ENCODE assay signal across 8 cellular contexts in genomic region chr1:166875302-166875733, GRCh38. TPM values are rescaled to one million over a fixed set of nuclear protein-coding genes. Genes with fewer than 3 reads are reported as not detected.
DNase-seq lines count a peak whose midpoint lies in the region; ATAC-seq, FAIRE-seq and TF ChIP-seq lines count a peak whose summit lies in the region.

No MANE protein-coding gene starts in this region.

- intact Hi-C loops in Panc1 (cut with micrococcal nuclease; ENCODE audit: unreplicated experiment) (no loop called here), pancreas (cut with DNase I) (no loop called here)

- ATAC-seq in Panc1: no peak
- no peak for ATAC-seq in pancreas
- ATAC-seq in GM21528 (IDR thresholded peaks at IDR 0.05; ENCODE audit: low FRiP score, unreplicated experiment): no peak
- no peak for ATAC-seq in HG03135 (IDR thresholded peaks at IDR 0.05; ENCODE audit: unreplicated experiment)
- no peak for ATAC-seq in GM21529 (IDR thresholded peaks at IDR 0.05; ENCODE audit: unreplicated experiment)

- H3K27ac ChIP-seq in Panc1 (ENCODE audit: low read length) (peak overlapping the region; percentile 69), pancreas (peak overlapping the region; percentile 91 to 96 (median 92))

- 26 to 28% methylated on average over 8 of the region's 8 CpGs for WGBS in pancreas, 2 donors

- H3K27me3 ChIP-seq in Panc1 (ENCODE audit: control insufficient read depth, insufficient read depth, low read length) (no peaks in the 10 kb centered on the region), pancreas (no peaks in the 10 kb centered on the region)

- CTCF ChIA-PET in Panc1 (lab: Charles Lee): no interaction called here

- H3K4me1 ChIP-seq in ES-I3 (ENCODE audit: insufficient read depth, low read length) (peaks cover 3% of the 10 kb centered on the region; the same call in 1 of the 2 replicates), Panc1 (ENCODE audit: control insufficient read depth, insufficient read depth, low read length) (peaks cover 3% of the 10 kb centered on the region), pancreas (peaks cover 10 to 33% (median 15%) of the 10 kb centered on the region in 3 donors)

- peak overlapping the region; percentile 91 for H3K9ac ChIP-seq in ES-I3 (ENCODE audit: low read depth, low read length)

- H3K4me3 ChIP-seq in Panc1 (ENCODE audit: low read depth in 2 of 2, low read length in 2 of 2) (peak overlapping the region; percentile 81 to 88), epithelial cell of esophagus (ENCODE audit: low read length) (peak overlapping the region; percentile 59), pancreas (peak overlapping the region; percentile 78 to 97 (median 86))

- in situ Hi-C loops in Panc1 (cut with HindIII; ENCODE audit: low pct_unique_long_range_greater_than_20kb, low sequenced_read_pairs): no loop called here

- TF ChIP-seq CTCF in Panc1 (IDR thresholded peaks at IDR 0.05) (no peak), epithelial cell of esophagus (IDR thresholded peaks at IDR 0.05; ENCODE audit: insufficient read depth, low read depth, low read length, missing control alignments) (no peak), pancreas (IDR thresholded peaks at IDR 0.05) (no peak)

- DNase-seq in Panc1 (ENCODE audit: low read depth, low spot score) (peak; percentile 12), epithelial cell of esophagus (ENCODE audit: low read depth) (no peak), pancreas (no peak), Ammon's horn (ENCODE audit: low spot score) (no peak)

- POLR2A ChIA-PET in Panc1 (lab: Charles Lee): no interaction called here

- no peaks in the 10 kb centered on the region for H3K36me3 ChIP-seq in ES-I3 (ENCODE audit: insufficient read depth, low read length)
- H3K36me3 ChIP-seq in Panc1 (ENCODE audit: control insufficient read depth, insufficient read depth, low read length): no peaks in the 10 kb centered on the region
- no peaks in the 10 kb centered on the region for H3K36me3 ChIP-seq in pancreas

- no TSS peak for BruUV-seq in Panc1 (replicated peaks; lab: Mats Ljungman, UMichigan)

- H3K9me3 ChIP-seq in ES-I3 (ENCODE audit: control insufficient read depth, insufficient read depth, low read length): no peaks in the 10 kb centered on the region
- no peaks in the 10 kb centered on the region for H3K9me3 ChIP-seq in Panc1 (ENCODE audit: control insufficient read depth, insufficient read depth, low read depth, low read length)
- no peaks in the 10 kb centered on the region for H3K9me3 ChIP-seq in pancreas

- FAIRE-seq in pancreas (lab: Jason Lieb, UNC): no peak

RNA-seq across cellular contexts. Expression of gene TADA1, which starts 0.7 kb away (rescaled TPM):
- 12.3 TPM for total RNA-seq in Panc1 (2021; ENCODE audit: unreplicated experiment)
- polyA plus RNA-seq in Panc1 (2012; ENCODE audit: insufficient read length): 8.2 TPM
- 1 to 10 TPM; 2.8 to 6.2 (median 4.0) TPM for total RNA-seq in pancreas
- polyA plus RNA-seq in pancreas: 1 to 10 TPM; 3.1 to 8.2 TPM

RNA-seq across cellular contexts. Expression of gene POGK, which starts 36.0 kb away (rescaled TPM):
- total RNA-seq in Panc1 (2021; ENCODE audit: unreplicated experiment): 49.5 TPM
- 29.5 TPM for polyA plus RNA-seq in Panc1 (2012; ENCODE audit: insufficient read length)
- total RNA-seq in pancreas: 10 to 100 TPM; 11.7 to 26.7 (median 15.2) TPM
- polyA plus RNA-seq in pancreas: 10 to 100 TPM in 1 of 2 donors, 1 to 10 TPM in 1; 6.3 to 11.6 TPM
